ENCODE assay signal across 8 cellular contexts in the genomic region with DNA sequence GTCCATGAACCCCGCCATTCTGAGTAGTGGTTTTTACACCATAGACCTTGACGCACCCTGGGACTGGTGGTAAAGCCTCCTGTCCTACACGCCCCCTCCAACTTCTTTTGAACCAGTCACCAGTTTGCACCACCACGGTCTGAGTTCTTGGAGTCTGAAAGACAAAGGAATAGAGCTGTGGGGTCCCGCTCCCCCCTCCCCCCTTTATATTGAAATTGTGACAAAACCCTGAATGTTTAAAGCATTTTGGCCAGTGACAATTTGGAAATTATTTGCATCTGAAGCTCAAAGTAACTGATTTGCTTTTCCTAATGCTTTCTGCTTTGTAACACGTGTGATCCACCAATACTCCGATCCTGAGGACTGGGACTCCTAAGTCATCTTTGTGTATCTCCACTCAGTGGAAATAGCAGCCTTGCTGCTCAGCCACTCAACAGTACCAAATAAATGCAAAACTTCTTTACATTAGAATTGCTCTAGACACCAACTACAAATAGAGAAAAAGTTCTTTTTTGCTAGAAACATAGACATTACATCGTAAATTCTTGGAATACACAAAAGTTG. TPM values are rescaled to one million over a fixed set of nuclear protein-coding genes. Genes with fewer than 3 reads are reported as not detected.
DNase-seq lines count a peak whose midpoint lies in the region; ATAC-seq, FAIRE-seq and TF ChIP-seq lines count a peak whose summit lies in the region.

No MANE protein-coding gene starts in this region.

- no peaks in the 10 kb centered on the region for H3K27me3 ChIP-seq in BE2C
- H3K27me3 ChIP-seq in right cardiac atrium (ENCODE audit: control insufficient read depth, insufficient read depth) = no peaks in the 10 kb centered on the region
- no peaks in the 10 kb centered on the region for H3K27me3 ChIP-seq in small intestine (ENCODE audit: control insufficient read depth in 2 of 2, insufficient read depth in 2 of 2, low read length in 2 of 2)

- TF ChIP-seq CTCF in BE2C (IDR thresholded peaks at IDR 0.05; ENCODE audit: low read depth, low read length) (no peak), WI38 (IDR thresholded peaks at IDR 0.05; ENCODE audit: low read depth, low read length) (no peak)

- ATAC-seq in HG02852 (IDR thresholded peaks at IDR 0.05; ENCODE audit: unreplicated experiment) = peak; percentile 3
- no peak for ATAC-seq in right cardiac atrium
- no peak for ATAC-seq in GM21526 (IDR thresholded peaks at IDR 0.05; ENCODE audit: low FRiP score, unreplicated experiment)
- ATAC-seq in HG03354 (IDR thresholded peaks at IDR 0.05; ENCODE audit: poor library complexity, severe bottlenecking, unreplicated experiment) = no peak

- H3K4me3 ChIP-seq in BE2C (ENCODE audit: low read depth, low read length) = peak overlapping the region; percentile 79
- peak overlapping the region; percentile 97 for H3K4me3 ChIP-seq in WI38 (ENCODE audit: low read depth, low read length)
- peak overlapping the region; percentile 77 for H3K4me3 ChIP-seq in right cardiac atrium (ENCODE audit: low read length)
- H3K4me3 ChIP-seq in small intestine (ENCODE audit: low read depth in 1 of 2, low read length in 2 of 2) = peak overlapping the region; percentile 26 to 100

- H3K27ac ChIP-seq in right cardiac atrium (ENCODE audit: low read length) (peak overlapping the region; percentile 98), small intestine (ENCODE audit: low read depth in 1 of 2, low read length in 1 of 2) (peak overlapping the region; percentile 91 to 94)

- H3K36me3 ChIP-seq in BE2C = peaks cover 37% of the 10 kb centered on the region
- H3K36me3 ChIP-seq in small intestine (ENCODE audit: control insufficient read depth in 2 of 2, insufficient read depth in 2 of 2, low read length in 2 of 2) = peaks cover 14 to 16% of the 10 kb centered on the region in 2 donors

- DNase-seq in BE2C (peak; percentile 19), right cardiac atrium (no peak), small intestine (no peak), inferior parietal cortex (ENCODE audit: extremely low spot score) (no peak)

- WGBS in right cardiac atrium = 60% methylated on average over 8 of the region's 8 CpGs
- WGBS in small intestine, 3 donors = 57 to 60% (median 58%) methylated on average over 8 of the region's 8 CpGs

- FAIRE-seq in small intestine (lab: Jason Lieb, UNC) = no peak

- intact Hi-C loops in right cardiac atrium (cut with DNase I) = no loop called here

- H3K4me1 ChIP-seq in BE2C = peaks cover 9% of the 10 kb centered on the region; the same call in 1 of the 2 replicates
- H3K4me1 ChIP-seq in right cardiac atrium (ENCODE audit: control insufficient read depth, insufficient read depth, low read length) = peaks cover 3% of the 10 kb centered on the region
- H3K4me1 ChIP-seq in small intestine (ENCODE audit: control insufficient read depth in 2 of 2, insufficient read depth in 1 of 2, low read depth in 1 of 2, low read length in 1 of 2) = peaks cover 3 to 14% of the 10 kb centered on the region in 2 donors

- H3K9me3 ChIP-seq in BE2C (no peaks in the 10 kb centered on the region), right cardiac atrium (ENCODE audit: control insufficient read depth, low read length) (no peaks in the 10 kb centered on the region), small intestine (ENCODE audit: control insufficient read depth, low read depth) (no peaks in the 10 kb centered on the region)

RNA-seq across cellular contexts. Expression of gene SRSF7, which starts 0.8 kb away (rescaled TPM):
- polyA plus RNA-seq in BE2C (2012; ENCODE audit: insufficient read depth, insufficient read length, low read depth) = 228 TPM
- total RNA-seq in right cardiac atrium = 10 to 100 TPM; 51.4 to 87.1 (median 64.6) TPM
- polyA plus RNA-seq in right cardiac atrium = 51.1 TPM
- polyA plus RNA-seq in small intestine = 100 to 1,000 TPM in 2 of 3 donors, 10 to 100 TPM in 1; 78.6 to 202 (median 185) TPM

RNA-seq across cellular contexts. Expression of gene GEMIN6, which starts 26.1 kb away (rescaled TPM):
- 23.5 TPM for polyA plus RNA-seq in BE2C (2012; ENCODE audit: insufficient read depth, insufficient read length, low read depth)
- total RNA-seq in right cardiac atrium = 10 to 100 TPM in 2 of 4 donors, 1 to 10 TPM in 2; 7.8 to 12.8 (median 9.2) TPM
- polyA plus RNA-seq in right cardiac atrium (7.3 TPM), small intestine (10 to 100 TPM; 10.8 to 20.6 (median 14.4) TPM)
